In the genomic region with DNA sequence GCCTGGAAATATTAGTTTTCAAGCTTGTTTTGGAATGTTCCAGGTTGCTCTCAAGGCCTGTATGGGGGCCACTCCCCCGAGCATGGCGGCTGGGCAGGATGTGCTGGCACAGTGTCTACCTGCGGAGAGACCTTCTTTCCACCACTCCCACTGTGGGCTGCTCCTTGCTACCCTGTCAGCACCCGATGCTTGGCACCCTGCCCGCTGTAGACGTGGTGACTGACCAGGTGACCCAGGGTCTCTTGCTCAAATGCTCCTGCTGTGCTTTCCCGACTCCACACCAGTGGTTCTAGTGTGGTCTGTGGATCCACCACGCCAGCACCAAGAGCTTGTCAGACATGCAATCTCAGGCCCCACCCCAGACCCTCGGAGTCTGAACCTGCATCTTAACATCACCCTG, we compare ENCODE assay signal across 30 cellular contexts.
DNase-seq lines count a peak whose midpoint lies in the region; ATAC-seq and TF ChIP-seq lines count a peak whose summit lies in the region.
"Had no signal": no experiment of that assay in that cellular context is flagged by ENCODE, and none has a peak within 500 bp of the region (broad histone marks: within the 10 kb centered on the region; RNA-seq: fewer than 3 reads in every experiment).

No MANE protein-coding gene starts in this region.

- intact Hi-C loops in Right ventricle myocardium superior (cut with DNase I): no loop called here

- H3K4me1 ChIP-seq in right atrium auricular region (no peaks in the 10 kb centered on the region), neuronal stem cell (ENCODE audit: control insufficient read depth in 2 of 2, insufficient read depth in 1 of 2, low read depth in 1 of 2, low read length in 2 of 2) (peaks cover under 1 to 4% of the 10 kb centered on the region in 2 donors), SK-N-SH (ENCODE audit: control insufficient read depth in 1 of 2, insufficient read depth in 2 of 2, low read depth in 1 of 2, low read length in 1 of 2) (peaks cover 6% of the 10 kb centered on the region in 2 experiments; a peak in 3 of 4 replicates)
- H3K4me1 ChIP-seq: BE2C, Caco-2 had no signal

- POLR2A ChIA-PET in SK-N-SH (lab: Yijun Ruan, JAX): no interaction called here

- no peak for TF ChIP-seq RAD21 in SK-N-SH (IDR thresholded peaks at IDR 0.05; ENCODE audit: low read length)

- peak overlapping the region; percentile 10 for H2BK120ac ChIP-seq in neuronal stem cell (ENCODE audit: low read depth, low read length)

- peak overlapping the region; percentile 31 for H2AK5ac ChIP-seq in neuronal stem cell (ENCODE audit: low read depth, low read length)

- H3K27me3 ChIP-seq in right atrium auricular region: no peaks in the 10 kb centered on the region
- peaks cover 0 to 2% (median 0%) of the 10 kb centered on the region in 3 experiments for H3K27me3 ChIP-seq in neuronal stem cell (ENCODE audit: control insufficient read depth in 3 of 3, insufficient read depth in 3 of 3, low read depth in 1 of 3, low read length in 3 of 3)
- no peaks in the 10 kb centered on the region for H3K27me3 ChIP-seq in SK-N-SH (ENCODE audit: insufficient read depth)
- H3K27me3 ChIP-seq: BE2C; BLaER1; BLaER1 treated with 17β-estradiol and CSF1 and Interleukin-3, amounts not matched to agents 10 nM and 100 nM had no signal

- H4K8ac ChIP-seq in neuronal stem cell (ENCODE audit: low read depth, low read length): no peak overlapping the region

- no peaks in the 10 kb centered on the region for H3K9me2 ChIP-seq in SK-N-SH

- H4K20me1 ChIP-seq in SK-N-SH (ENCODE audit: insufficient read depth): no peaks in the 10 kb centered on the region
- H4K20me1 ChIP-seq: BLaER1; BLaER1 treated with 17β-estradiol and CSF1 and Interleukin-3, amounts not matched to agents 10 nM and 100 nM had no signal

- H3K4me2 ChIP-seq in neuronal stem cell (ENCODE audit: insufficient read depth, low read length, poor library complexity, severe bottlenecking) (no peak overlapping the region), SK-N-SH (no peak overlapping the region)
- H3K4me2 ChIP-seq: A549, BLaER1 had no signal

- ATAC-seq in Right ventricle myocardium superior (ENCODE audit: poor library complexity): no peak
- ATAC-seq: A549; CD8-positive, alpha-beta T cell had no signal

- CTCF ChIA-PET in SK-N-SH (lab: Yijun Ruan, JAX): interaction anchor here (0.8 to 0.9 kb wide), 2 partner anchors 9 to 16 kb away, joined by 3 read pairs; no protein-coding TSS in a partner anchor

- H2BK15ac ChIP-seq in neuronal stem cell (ENCODE audit: low read length): no peak overlapping the region

- H2AFZ ChIP-seq in neuronal stem cell (ENCODE audit: low read length) (no peak overlapping the region), SK-N-SH (ENCODE audit: low read depth) (no peak overlapping the region)

- no peak overlapping the region for H3K14ac ChIP-seq in neuronal stem cell (ENCODE audit: low read length)

- TF ChIP-seq CTCF in right atrium auricular region (IDR thresholded peaks at IDR 0.05) (no peak), SK-N-SH (IDR thresholded peaks at IDR 0.05) (no peak)

- no peak overlapping the region for H2BK12ac ChIP-seq in neuronal stem cell (ENCODE audit: low read length)

- H3K79me1 ChIP-seq in neuronal stem cell (ENCODE audit: low read depth, low read length): no peaks in the 10 kb centered on the region

- no peak overlapping the region for H3K23ac ChIP-seq in neuronal stem cell (ENCODE audit: low read depth, low read length, poor library complexity)

- H3K27ac ChIP-seq in right atrium auricular region: no peak overlapping the region
- no peak overlapping the region for H3K27ac ChIP-seq in neuronal stem cell (replicated peaks; ENCODE audit: low read length)
- H3K27ac ChIP-seq in SK-N-SH (ENCODE audit: low read depth in 2 of 2, low read length in 1 of 2): no peak overlapping the region
- H3K27ac ChIP-seq: 22Rv1; BLaER1; BLaER1 treated with 17β-estradiol and CSF1 and Interleukin-3, amounts not matched to agents 10 nM and 100 nM; C4-2B had no signal

- H3K79me2 ChIP-seq in SK-N-SH (ENCODE audit: insufficient read depth): no peaks in the 10 kb centered on the region

- no peaks in the 10 kb centered on the region for H3K9me3 ChIP-seq in right atrium auricular region
- H3K9me3 ChIP-seq in neuronal stem cell (replicated peaks in 1 of 2; ENCODE audit: control insufficient read depth in 2 of 2, insufficient read depth in 1 of 2, low read depth in 1 of 2, low read length in 2 of 2): no peaks in the 10 kb centered on the region
- H3K9me3 ChIP-seq in SK-N-SH: no peaks in the 10 kb centered on the region
- H3K9me3 ChIP-seq: A549, BE2C, BLaER1, Caco-2 had no signal

- H2BK5ac ChIP-seq in neuronal stem cell (ENCODE audit: low read length): no peak overlapping the region

- H3K36me3 ChIP-seq in right atrium auricular region (no peaks in the 10 kb centered on the region), neuronal stem cell (replicated peaks in 1 of 2; ENCODE audit: control insufficient read depth in 2 of 2, insufficient read depth in 2 of 2, low read length in 2 of 2) (no peaks in the 10 kb centered on the region), SK-N-SH (replicated peaks in 1 of 2; ENCODE audit: control insufficient read depth in 1 of 2, insufficient read depth in 2 of 2, low read length in 1 of 2) (no peaks in the 10 kb centered on the region)
- H3K36me3 ChIP-seq: BE2C; BLaER1; BLaER1 treated with 17β-estradiol and CSF1 and Interleukin-3, amounts not matched to agents 10 nM and 100 nM had no signal

- no peak overlapping the region for H3K4me3 ChIP-seq in right atrium auricular region
- no peak overlapping the region for H3K4me3 ChIP-seq in neuronal stem cell (ENCODE audit: low read length in 2 of 2)
- no peak overlapping the region for H3K4me3 ChIP-seq in SK-N-SH (ENCODE audit: low read depth in 2 of 2, low read length in 1 of 2)
- H3K4me3 ChIP-seq: A549; BLaER1; BLaER1 treated with 17β-estradiol and CSF1 and Interleukin-3, amounts not matched to agents 10 nM and 100 nM had no signal

- H4K91ac ChIP-seq in neuronal stem cell (ENCODE audit: low read depth, low read length, poor library complexity): no peak overlapping the region

- H3K18ac ChIP-seq in neuronal stem cell (ENCODE audit: low read length): no peak overlapping the region

- no peaks in the 10 kb centered on the region for H3F3A ChIP-seq in SK-N-SH (replicated peaks; ENCODE audit: insufficient read depth)

- no peak for TF ChIP-seq EP300 in SK-N-SH (IDR thresholded peaks at IDR 0.05; ENCODE audit: borderline replicate concordance in 1 of 2, low read depth in 1 of 2, low read length in 1 of 2)

- no peak overlapping the region for H3K9ac ChIP-seq in neuronal stem cell (ENCODE audit: low read depth, low read length, poor library complexity)
- H3K9ac ChIP-seq in SK-N-SH: no peak overlapping the region
- H3K9ac ChIP-seq: BLaER1; BLaER1 treated with 17β-estradiol and CSF1 and Interleukin-3, amounts not matched to agents 10 nM and 100 nM had no signal

- no CpG with 5 or more reads among the region's 9 CpGs for WGBS in neuronal stem cell (ENCODE audit: extremely low coverage in 2 of 2, insufficient read length in 2 of 2, insufficient replicate concordance in 1 of 2), 2 donors
- WGBS in SK-N-SH (ENCODE audit: low lambda C conversion rate): 76% methylated on average over 5 of the region's 9 CpGs

- H3K4ac ChIP-seq in neuronal stem cell (ENCODE audit: low read length): no peak overlapping the region

- DNase-seq in Right ventricle myocardium superior (peak; percentile 46), right atrium auricular region (ENCODE audit: low spot score) (no peak), mesenteric fat pad (ENCODE audit: low spot score) (peak; percentile 75), neuronal stem cell (ENCODE audit: low spot score) (no peak), SK-N-SH (no peak), DMS79 (lab: John Stamatoyannopoulos, UW) (no peak)
- DNase-seq: 8988T; ACHN; AML-193; BE2C; C1 segment of cervical spinal cord; Caco-2; Calu3; CD4-positive, alpha-beta memory T cell; CD4-positive, alpha-beta T cell; CD4-positive, CD25-positive, alpha-beta regulatory T cell; CD8-positive, alpha-beta memory T cell; CD8-positive, alpha-beta T cell; COR-L47; DMS 273 treated with DMSO at 0.1 percent for 48 hours; DMS153; DMS53; DMS79 treated with DMSO at 0.1 percent for 48 hours; DND-41; EL had no signal

TF ChIP-seq in SK-N-SH, 30 proteins besides CTCF, POLR2A, EP300 and RAD21:
- TF ChIP-seq CHD2 (IDR thresholded peaks at IDR 0.05; ENCODE audit: low read length, partially characterized antibody) (no peak), GATA2 (CRISPR knock-in tag; IDR thresholded peaks at IDR 0.05) (no peak), MXI1 (IDR thresholded peaks at IDR 0.05; ENCODE audit: low read depth, low read length) (no peak), EZH2phosphoT487 (IDR thresholded peaks at IDR 0.05; ENCODE audit: borderline replicate concordance, low read depth) (no peak), SMC3 (IDR thresholded peaks at IDR 0.05; ENCODE audit: low read depth, low read length) (no peak), NRF1 (IDR thresholded peaks at IDR 0.05; ENCODE audit: low read depth, low read length) (no peak)
- TF ChIP-seq, protein P1, sequence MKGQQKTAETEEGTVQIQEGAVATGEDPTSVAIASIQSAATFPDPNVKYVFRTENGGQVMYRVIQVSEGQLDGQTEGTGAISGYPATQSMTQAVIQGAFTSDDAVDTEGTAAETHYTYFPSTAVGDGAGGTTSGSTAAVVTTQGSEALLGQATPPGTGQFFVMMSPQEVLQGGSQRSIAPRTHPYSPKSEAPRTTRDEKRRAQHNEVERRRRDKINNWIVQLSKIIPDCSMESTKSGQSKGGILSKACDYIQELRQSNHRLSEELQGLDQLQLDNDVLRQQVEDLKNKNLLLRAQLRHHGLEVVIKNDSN (IDR thresholded peaks at IDR 0.05; ENCODE audit: borderline replicate concordance, low read depth): no peak
- TF ChIP-seq, protein P2, sequence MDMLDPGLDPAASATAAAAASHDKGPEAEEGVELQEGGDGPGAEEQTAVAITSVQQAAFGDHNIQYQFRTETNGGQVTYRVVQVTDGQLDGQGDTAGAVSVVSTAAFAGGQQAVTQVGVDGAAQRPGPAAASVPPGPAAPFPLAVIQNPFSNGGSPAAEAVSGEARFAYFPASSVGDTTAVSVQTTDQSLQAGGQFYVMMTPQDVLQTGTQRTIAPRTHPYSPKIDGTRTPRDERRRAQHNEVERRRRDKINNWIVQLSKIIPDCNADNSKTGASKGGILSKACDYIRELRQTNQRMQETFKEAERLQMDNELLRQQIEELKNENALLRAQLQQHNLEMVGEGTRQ (IDR thresholded peaks at IDR 0.05; ENCODE audit: borderline replicate concordance, low read depth, low read length): no peak
- TF ChIP-seq, protein P3, sequence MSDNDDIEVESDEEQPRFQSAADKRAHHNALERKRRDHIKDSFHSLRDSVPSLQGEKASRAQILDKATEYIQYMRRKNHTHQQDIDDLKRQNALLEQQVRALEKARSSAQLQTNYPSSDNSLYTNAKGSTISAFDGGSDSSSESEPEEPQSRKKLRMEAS (IDR thresholded peaks at IDR 0.05; ENCODE audit: low read depth): no peak

Comparison
In these comparisons a context has a peak if more than half of its experiments do, and no peak if none do; other contexts are left out.
1. DNase-seq: peak in Right ventricle myocardium superior (single experiment) and mesenteric fat pad (single experiment); none in right atrium auricular region (single experiment), neuronal stem cell (single experiment), SK-N-SH (single experiment) and DMS79 (single experiment).